8 cellular contexts compared by ENCODE assay signal in genomic region chr15:78437762-78438594, GRCh38. TPM values are rescaled to one million over a fixed set of nuclear protein-coding genes. Genes with fewer than 3 reads are reported as not detected.
DNase-seq lines count a peak whose midpoint lies in the region; ATAC-seq and TF ChIP-seq lines count a peak whose summit lies in the region.

A gene with protein sequence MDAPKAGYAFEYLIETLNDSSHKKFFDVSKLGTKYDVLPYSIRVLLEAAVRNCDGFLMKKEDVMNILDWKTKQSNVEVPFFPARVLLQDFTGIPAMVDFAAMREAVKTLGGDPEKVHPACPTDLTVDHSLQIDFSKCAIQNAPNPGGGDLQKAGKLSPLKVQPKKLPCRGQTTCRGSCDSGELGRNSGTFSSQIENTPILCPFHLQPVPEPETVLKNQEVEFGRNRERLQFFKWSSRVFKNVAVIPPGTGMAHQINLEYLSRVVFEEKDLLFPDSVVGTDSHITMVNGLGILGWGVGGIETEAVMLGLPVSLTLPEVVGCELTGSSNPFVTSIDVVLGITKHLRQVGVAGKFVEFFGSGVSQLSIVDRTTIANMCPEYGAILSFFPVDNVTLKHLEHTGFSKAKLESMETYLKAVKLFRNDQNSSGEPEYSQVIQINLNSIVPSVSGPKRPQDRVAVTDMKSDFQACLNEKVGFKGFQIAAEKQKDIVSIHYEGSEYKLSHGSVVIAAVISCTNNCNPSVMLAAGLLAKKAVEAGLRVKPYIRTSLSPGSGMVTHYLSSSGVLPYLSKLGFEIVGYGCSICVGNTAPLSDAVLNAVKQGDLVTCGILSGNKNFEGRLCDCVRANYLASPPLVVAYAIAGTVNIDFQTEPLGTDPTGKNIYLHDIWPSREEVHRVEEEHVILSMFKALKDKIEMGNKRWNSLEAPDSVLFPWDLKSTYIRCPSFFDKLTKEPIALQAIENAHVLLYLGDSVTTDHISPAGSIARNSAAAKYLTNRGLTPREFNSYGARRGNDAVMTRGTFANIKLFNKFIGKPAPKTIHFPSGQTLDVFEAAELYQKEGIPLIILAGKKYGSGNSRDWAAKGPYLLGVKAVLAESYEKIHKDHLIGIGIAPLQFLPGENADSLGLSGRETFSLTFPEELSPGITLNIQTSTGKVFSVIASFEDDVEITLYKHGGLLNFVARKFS (plus strand): TSS chr15:78438216. CDS start chr15:78438338, 122 bp downstream.

- H3K27ac Mint-ChIP-seq in endothelial cell (ENCODE audit: unreplicated experiment) (peak within 1 kb of the TSS; percentile 96), mesothelial cell of epicardium (peak within 1 kb of the TSS; percentile 93)

- peak within 1 kb of the TSS; percentile 87 for H3K4me3 ChIP-seq in OCI-LY7 (ENCODE audit: low read depth, low read length, poor library complexity, severe bottlenecking)

- H3K27me3 Mint-ChIP-seq in endothelial cell (ENCODE audit: unreplicated experiment) (peaks cover 10% of the 10 kb centered on the region), mesothelial cell of epicardium (ENCODE audit: low read depth) (peaks cover 9% of the 10 kb centered on the region)

- no peaks in the 10 kb centered on the region for H3K9me3 Mint-ChIP-seq in endothelial cell (ENCODE audit: unreplicated experiment)
- no peaks in the 10 kb centered on the region for H3K9me3 Mint-ChIP-seq in mesothelial cell of epicardium

- peaks cover 44% of the 10 kb centered on the region for H3K4me1 ChIP-seq in OCI-LY7 (ENCODE audit: insufficient read depth, low read length, poor library complexity, severe bottlenecking)

- CTCF ChIA-PET in OCI-LY7 (lab: Charles Lee; ENCODE audit: unreplicated experiment), result no interaction called here

- peak within 1 kb of the TSS; percentile 97 for H3K4me3 Mint-ChIP-seq in endothelial cell (ENCODE audit: unreplicated experiment)
- H3K4me3 Mint-ChIP-seq in mesothelial cell of epicardium, result peak within 1 kb of the TSS; percentile 84

- ATAC-seq in GM21526 (IDR thresholded peaks at IDR 0.05; ENCODE audit: low FRiP score, unreplicated experiment), result peak; percentile 82

- peak within 1 kb of the TSS; percentile 82 for H3K27ac ChIP-seq in OCI-LY7 (ENCODE audit: low read depth, low read length, poor library complexity, severe bottlenecking)

- POLR2A ChIA-PET in OCI-LY7 (lab: Charles Lee), result interaction anchor here (0.6 to 2.1 kb wide), 15 partner anchors 10 to 138 kb away, joined by 3 to 16 read pairs (median 3); partner anchors contain the start of genes PSMA4 and SKIC8

- no peaks in the 10 kb centered on the region for H3K9me3 ChIP-seq in OCI-LY7 (ENCODE audit: low read length)

- H3K36me3 Mint-ChIP-seq in endothelial cell (ENCODE audit: low read depth, unreplicated experiment), result peaks cover 5% of the 10 kb centered on the region
- peaks cover 11% of the 10 kb centered on the region for H3K36me3 Mint-ChIP-seq in mesothelial cell of epicardium

- H2AFZ ChIP-seq in OCI-LY7 (ENCODE audit: low read length), result peak within 1 kb of the TSS; percentile 85; the same call in 1 of the 2 replicates

- no peaks in the 10 kb centered on the region for H3K9me2 ChIP-seq in OCI-LY7 (ENCODE audit: insufficient read depth, low read length)

- peaks cover 49% of the 10 kb centered on the region for H3K79me2 ChIP-seq in OCI-LY7 (ENCODE audit: insufficient read depth, low read depth, low read length)

- intact Hi-C loops in OCI-LY7 (cut with micrococcal nuclease; ENCODE audit: unreplicated experiment), result loop anchor here (10.0 kb wide), 1 partner anchor 437 kb away; the partner anchor contains the start of gene MORF4L1

- peak; percentile 99 for DNase-seq in D341Med (ENCODE audit: low spot score)
- DNase-seq in HuH-7.5 (ENCODE audit: low spot score), result peak; percentile 95
- peak; percentile 99 for DNase-seq in OCI-LY7 (ENCODE audit: low spot score)
- DNase-seq in activated T-cell treated with anti-CD3 and anti-CD28 coated beads for 1 hour (ENCODE audit: low read depth), result peak; percentile 95
- DNase-seq in endothelial cell (ENCODE audit: low spot score), result peak; percentile 98
- DNase-seq in mesothelial cell of epicardium (ENCODE audit: low spot score in 2 of 2, unreplicated experiment in 2 of 2), result peak; percentile 96 to 98
- peak; percentile 94 to 97 for DNase-seq in stimulated activated CD8-positive, alpha-beta memory T cell treated with anti-CD3 and anti-CD28 coated beads, Interleukin-15, amount 100 ng/mL, for 48 hours (ENCODE audit: low read depth in 2 of 2)

- peak within 1 kb of the TSS; percentile 98 for H3K4me2 ChIP-seq in OCI-LY7 (ENCODE audit: low read length)

- peaks cover 34% of the 10 kb centered on the region for H3K36me3 ChIP-seq in OCI-LY7 (ENCODE audit: insufficient read depth, low read length)

- no TSS peak for BruUV-seq in OCI-LY7 (replicated peaks; lab: Mats Ljungman, UMichigan)

- TF ChIP-seq CTCF in OCI-LY7 (conservative IDR thresholded peaks at IDR 0.05; ENCODE audit: low read length), result no peak
- TF ChIP-seq CTCF in endothelial cell (IDR thresholded peaks at IDR 0.05; ENCODE audit: unreplicated experiment), result no peak
- no peak for TF ChIP-seq CTCF in mesothelial cell of epicardium (IDR thresholded peaks at IDR 0.05; ENCODE audit: unreplicated experiment)

- H4K20me1 ChIP-seq in OCI-LY7 (ENCODE audit: insufficient read depth, low read length), result peaks cover 12% of the 10 kb centered on the region; the same call in 1 of the 2 replicates

- peaks cover 22% of the 10 kb centered on the region for H3K4me1 Mint-ChIP-seq in endothelial cell (ENCODE audit: unreplicated experiment)
- H3K4me1 Mint-ChIP-seq in mesothelial cell of epicardium, result peaks cover 28% of the 10 kb centered on the region

RNA-seq across cellular contexts. Expression of the gene that starts here (rescaled TPM):
- total RNA-seq in OCI-LY7 (2014; rRNA removed; shearing (Covaris generic)), result 22.7 and 27.1 TPM in 2 replicates
- total RNA-seq in OCI-LY7 (2022), result 70.7 and 77.6 TPM in 2 replicates
- total RNA-seq in endothelial cell (ENCODE audit: unreplicated experiment), result 71.3 TPM
- 84.9 to 105 TPM (median 90.1 TPM) in 3 replicates for total RNA-seq in mesothelial cell of epicardium

Comparison
In these comparisons a context has a peak if more than half of its experiments do, and no peak if none do; other contexts are left out.
1. Peak in every context shown above with its lines: DNase-seq, ATAC-seq, H3K4me3 ChIP-seq and H3K27ac ChIP-seq.